2 cellular contexts compared by ENCODE assay signal in the genomic region with DNA sequence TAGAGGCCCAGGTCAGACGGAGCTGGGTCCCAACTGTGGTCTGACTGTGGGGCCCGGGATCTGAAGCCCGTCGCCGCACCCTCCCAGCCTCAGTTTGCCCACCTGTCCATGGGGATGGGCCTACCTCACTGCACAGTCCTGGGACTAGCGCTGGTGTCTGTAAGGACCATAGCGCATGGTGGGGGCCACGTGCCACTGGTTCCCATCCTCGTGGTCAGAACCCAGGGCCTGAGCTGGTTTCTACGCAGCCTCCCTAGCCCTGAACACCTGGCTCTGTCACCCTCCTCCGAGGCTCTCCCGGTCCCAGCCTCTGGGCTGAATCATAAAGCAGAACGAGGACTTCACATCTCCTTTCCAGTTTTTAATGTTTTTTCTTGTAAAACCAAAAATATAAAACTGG.
TF ChIP-seq lines count a peak whose summit lies in the region.

No MANE protein-coding gene starts in this region.

TF ChIP-seq in HepG2, 621 proteins besides CTCF, POLR2A, EP300 and RAD21:
- TF ChIP-seq ESRRA (CRISPR knock-in tag; IDR thresholded peaks at IDR 0.05; ENCODE audit: low read depth) (no peak), PAWR (CRISPR knock-in tag; IDR thresholded peaks at IDR 0.05; ENCODE audit: borderline replicate concordance) (no peak)
- TF ChIP-seq, protein P1, sequence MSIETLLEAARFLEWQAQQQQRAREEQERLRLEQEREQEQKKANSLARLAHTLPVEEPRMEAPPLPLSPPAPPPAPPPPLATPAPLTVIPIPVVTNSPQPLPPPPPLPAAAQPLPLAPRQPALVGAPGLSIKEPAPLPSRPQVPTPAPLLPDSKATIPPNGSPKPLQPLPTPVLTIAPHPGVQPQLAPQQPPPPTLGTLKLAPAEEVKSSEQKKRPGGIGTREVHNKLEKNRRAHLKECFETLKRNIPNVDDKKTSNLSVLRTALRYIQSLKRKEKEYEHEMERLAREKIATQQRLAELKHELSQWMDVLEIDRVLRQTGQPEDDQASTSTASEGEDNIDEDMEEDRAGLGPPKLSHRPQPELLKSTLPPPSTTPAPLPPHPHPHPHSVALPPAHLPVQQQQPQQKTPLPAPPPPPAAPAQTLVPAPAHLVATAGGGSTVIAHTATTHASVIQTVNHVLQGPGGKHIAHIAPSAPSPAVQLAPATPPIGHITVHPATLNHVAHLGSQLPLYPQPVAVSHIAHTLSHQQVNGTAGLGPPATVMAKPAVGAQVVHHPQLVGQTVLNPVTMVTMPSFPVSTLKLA (IDR thresholded peaks at IDR 0.05), result peak; percentile 97
TF ChIP-seq in HepG2: peak in this region for 1.

TF ChIP-seq in H1, 55 proteins besides CTCF, POLR2A, EP300 and RAD21:
- TF ChIP-seq SAP30 (IDR thresholded peaks at IDR 0.05; ENCODE audit: insufficient read depth, insufficient replicate concordance, low read length), result no peak
- TF ChIP-seq TAF7 (optimal IDR thresholded peaks at IDR 0.05; ENCODE audit: borderline replicate concordance, low read depth, low read length), result no peak
- TF ChIP-seq RXRA (IDR thresholded peaks at IDR 0.05; ENCODE audit: insufficient read depth, low read depth, low read length), result no peak
- no peak for TF ChIP-seq HDAC2 (IDR thresholded peaks at IDR 0.05; ENCODE audit: borderline replicate concordance in 1 of 2, low read depth in 2 of 2, low read length in 2 of 2)
- no peak for TF ChIP-seq EGR1 (IDR thresholded peaks at IDR 0.05; ENCODE audit: borderline replicate concordance, low read depth, low read length)
TF ChIP-seq in H1: peak in this region for 0.
